ENCODE assay signal across 8 cellular contexts in the genomic region with DNA sequence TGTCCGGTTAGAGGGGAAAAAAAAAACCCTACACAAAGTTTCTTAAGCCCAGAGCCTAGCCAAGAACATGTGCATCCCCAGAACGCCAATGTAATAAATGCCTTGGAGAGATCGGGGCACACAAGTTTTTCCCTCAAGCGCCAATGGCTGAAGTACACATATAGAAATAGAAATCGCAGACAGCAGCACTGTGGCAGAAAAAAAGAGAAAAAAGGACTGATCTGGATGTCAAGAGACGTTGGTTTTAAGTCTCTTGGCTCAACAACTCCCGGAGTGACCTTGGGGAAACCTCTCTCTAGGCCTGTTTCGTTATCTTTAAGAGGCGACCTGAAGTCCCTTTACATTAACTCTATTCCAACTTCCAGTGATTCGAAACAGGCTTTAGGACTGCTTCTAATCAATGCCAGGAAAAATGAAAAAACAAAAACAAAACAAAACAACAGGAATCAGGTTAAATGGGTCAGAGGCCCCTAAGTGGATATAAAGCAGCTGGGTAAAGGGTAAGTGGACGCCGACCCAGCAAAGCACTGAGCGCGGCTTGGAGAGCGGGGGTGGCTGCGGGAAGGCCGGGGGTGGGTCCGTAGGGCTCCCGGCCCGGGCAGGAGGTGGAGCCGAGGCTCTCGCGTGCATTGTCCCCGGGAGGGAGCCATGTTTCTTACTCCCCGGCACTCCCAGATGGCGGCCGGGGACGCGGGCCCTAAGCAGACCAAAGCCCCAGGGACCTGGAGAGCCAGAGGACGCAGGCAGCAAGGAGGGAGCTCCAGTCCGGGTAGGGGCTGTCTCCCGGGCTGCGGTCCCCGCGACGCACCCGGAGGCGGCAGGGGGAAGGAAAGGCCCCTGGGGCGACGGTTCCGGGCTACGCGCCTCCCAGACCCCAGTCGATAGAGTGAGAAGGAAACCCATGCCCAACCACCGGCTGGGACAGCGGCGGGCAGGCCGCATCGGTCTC. TPM values are rescaled to one million over a fixed set of nuclear protein-coding genes. Genes with fewer than 3 reads are reported as not detected.
DNase-seq lines count a peak whose midpoint lies in the region; ATAC-seq, FAIRE-seq and TF ChIP-seq lines count a peak whose summit lies in the region.

No MANE protein-coding gene starts in this region.

- H3K9me3 ChIP-seq in heart right ventricle: no peaks in the 10 kb centered on the region

- peak; percentile 55 for ATAC-seq in HG03439 (IDR thresholded peaks at IDR 0.05; ENCODE audit: unreplicated experiment)
- ATAC-seq in heart right ventricle: peak; percentile 87 to 93 (median 89)

- WGBS in adipose tissue, 3 donors: 0% methylated on average over 46 to 49 of the region's 49 CpGs
- WGBS in heart right ventricle, 2 donors: 1% methylated on average over 42 to 49 of the region's 49 CpGs

- in situ Hi-C loops in SK-MEL-5 (cut with HindIII; ENCODE audit: low pct_unique_long_range_greater_than_20kb, low sequenced_read_pairs): no loop called here

- FAIRE-seq in urothelium cell line (lab: Jason Lieb, UNC): no peak

- H3K27ac ChIP-seq in adipose tissue (ENCODE audit: low read depth, low read length) (peak overlapping the region; percentile 96), heart right ventricle (peak overlapping the region; percentile 91 to 99 (median 98))

- H3K27me3 ChIP-seq in heart right ventricle: no peaks in the 10 kb centered on the region

- H3K36me3 ChIP-seq in heart right ventricle: no peaks in the 10 kb centered on the region

- TF ChIP-seq CTCF in heart right ventricle (IDR thresholded peaks at IDR 0.05): no peak

- intact Hi-C loops in heart right ventricle (cut with DNase I): loop anchor here in 3 of 10 donors (1.0 to 5.0 kb wide), 6 partner anchors 23 to 97 kb away; a partner anchor contains a TSS
- intact Hi-C loops in posterior vena cava (cut with DNase I): no loop called here

- DNase-seq in COLO668 (lab: John Stamatoyannopoulos, UW; ENCODE audit: unreplicated experiment) (peak; percentile 69), GM19240 (ENCODE audit: insufficient read length, low spot score) (peak; percentile 52), SK-MEL-5 (ENCODE audit: low read depth, low spot score) (peak; percentile 75), heart right ventricle (peak; percentile 76 to 82), posterior vena cava (ENCODE audit: low spot score) (peak; percentile 94), urothelium cell line (ENCODE audit: low spot score) (peak; percentile 82)

- peaks cover 5 to 56% (median 37%) of the 10 kb centered on the region in 9 donors for H3K4me1 ChIP-seq in heart right ventricle

- peak overlapping the region; percentile 66 to 99 (median 95) for H3K4me3 ChIP-seq in heart right ventricle

RNA-seq across cellular contexts. Expression of a gene that starts 0.8 kb away (rescaled TPM):
- total RNA-seq in SK-MEL-5 (2014; rRNA removed; shearing (Covaris generic)): 112 and 130 TPM in 2 replicates
- 43.7 and 68.7 TPM in 2 replicates for polyA plus RNA-seq in SK-MEL-5 (2015; cell fraction: cytosol; rRNA removed)
- 42.5 and 51.6 TPM in 2 replicates for polyA plus RNA-seq in SK-MEL-5 (2015; cell fraction: nucleus; rRNA removed)
- 100 to 1,000 TPM in 1 of 3 donors, 10 to 100 TPM in 2; 59.4 to 112 (median 98.6) TPM for polyA plus RNA-seq in adipose tissue
- 100 to 1,000 TPM in 9 of 10 donors, 10 to 100 TPM in 1; 94.8 to 139 (median 126) TPM for total RNA-seq in heart right ventricle
- polyA plus RNA-seq in heart right ventricle: 10 to 100 TPM; 46.9 to 47.3 TPM
- 100 to 1,000 TPM in 1 of 2 donors, 10 to 100 TPM in 1; 82.2 to 101 TPM for total RNA-seq in posterior vena cava

RNA-seq across cellular contexts. Expression of a gene that starts 24.1 kb away (rescaled TPM):
- total RNA-seq in SK-MEL-5 (2014; rRNA removed; shearing (Covaris generic)): 52.5 and 55.6 TPM in 2 replicates
- polyA plus RNA-seq in SK-MEL-5 (2015; cell fraction: cytosol; rRNA removed): 46.8 and 52.7 TPM in 2 replicates
- polyA plus RNA-seq in SK-MEL-5 (2015; cell fraction: nucleus; rRNA removed): 33.7 and 36.4 TPM in 2 replicates
- polyA plus RNA-seq in adipose tissue (10 to 100 TPM; 11.7 to 38.8 (median 29.8) TPM), heart right ventricle (10 to 100 TPM; 10.7 to 13.6 TPM)
- total RNA-seq in heart right ventricle (10 to 100 TPM; 17.1 to 28.4 (median 23.4) TPM), posterior vena cava (10 to 100 TPM; 19.5 to 25.9 TPM)

RNA-seq across cellular contexts. Expression of a gene that starts 50.3 kb away (rescaled TPM):
- 3.5 and 5.7 TPM in 2 replicates for total RNA-seq in SK-MEL-5 (2014; rRNA removed; shearing (Covaris generic))
- polyA plus RNA-seq in SK-MEL-5 (2015; cell fraction: cytosol; rRNA removed): 5.5 and 6.7 TPM in 2 replicates
- 2.0 and 2.9 TPM in 2 replicates for polyA plus RNA-seq in SK-MEL-5 (2015; cell fraction: nucleus; rRNA removed)
- polyA plus RNA-seq in adipose tissue: 1 to 10 TPM; 1.6 to 6.8 (median 3.5) TPM
- total RNA-seq in heart right ventricle: 10 to 100 TPM in 3 of 10 donors, 1 to 10 TPM in 7; 3.9 to 12.6 (median 7.3) TPM
- 10 to 100 TPM in 1 of 2 donors, 1 to 10 TPM in 1; 2.9 to 26.1 TPM for polyA plus RNA-seq in heart right ventricle
- total RNA-seq in posterior vena cava: 1 to 10 TPM; 1.5 to 1.8 TPM

Comparison
In these comparisons a context has a peak if more than half of its experiments do, and no peak if none do; other contexts are left out.
1. Peak in every context shown above with its lines: DNase-seq, ATAC-seq, H3K4me3 ChIP-seq and H3K27ac ChIP-seq.